Comparison of ENCODE assay signal across 24 cellular contexts in genomic region chr13:46079770-46080169, GRCh38. TPM values are rescaled to one million over a fixed set of nuclear protein-coding genes. Genes with fewer than 3 reads are reported as not detected.
DNase-seq lines count a peak whose midpoint lies in the region; ATAC-seq, FAIRE-seq and TF ChIP-seq lines count a peak whose summit lies in the region.
"Had no signal": no experiment of that assay in that cellular context is flagged by ENCODE, and none has a peak within 500 bp of the region (broad histone marks: within the 10 kb centered on the region; RNA-seq: fewer than 3 reads in every experiment).

No MANE protein-coding gene starts in this region.

- dilution Hi-C loops in IMR-90 (cut with HindIII; ENCODE audit: low sequenced_read_pairs, unreplicated experiment) = no loop called here

- BruUV-seq in HepG2 (replicated peaks; lab: Mats Ljungman, UMichigan) (TSS peak; percentile 1), IMR-90 (replicated peaks; lab: Mats Ljungman, UMichigan) (no TSS peak), GM12878 (replicated peaks; lab: Mats Ljungman, UMichigan) (no TSS peak)

- no peak overlapping the region for H2AK9ac ChIP-seq in IMR-90 (replicated peaks; ENCODE audit: low read depth, low read length, poor library complexity)

- no peak overlapping the region for H4K91ac ChIP-seq in IMR-90 (ENCODE audit: insufficient read depth, low read depth, low read length)

- H2AK5ac ChIP-seq in IMR-90 (ENCODE audit: low read depth, low read length) = no peak overlapping the region

- H2AFZ ChIP-seq in HepG2 (ENCODE audit: low read length) (no peak overlapping the region), IMR-90 (replicated peaks; ENCODE audit: low read length, poor library complexity) (no peak overlapping the region), GM12878 (ENCODE audit: control insufficient read depth, low read depth, low read length) (no peak overlapping the region)

- in situ Hi-C loops in HepG2 (cut with HindIII; ENCODE audit: extremely low pct_ligation_motif_present, low pct_unique_long_range_greater_than_20kb) = no loop called here
- in situ Hi-C loops in IMR-90 (cut with MboI; ENCODE audit: low sequenced_read_pairs) = no loop called here
- in situ Hi-C loops in GM12878 (cut with MboI) = no loop called here

- FAIRE-seq in HepG2 (lab: Jason Lieb, UNC) (no peak), GM12878 (lab: Jason Lieb, UNC) (no peak)

- no peak overlapping the region for H3K9ac ChIP-seq in HepG2 (ENCODE audit: insufficient read depth, low read depth, low read length)
- no peak overlapping the region for H3K9ac ChIP-seq in IMR-90 (ENCODE audit: low read depth, low read length)
- no peak overlapping the region for H3K9ac ChIP-seq in GM12878 (ENCODE audit: control insufficient read depth, insufficient read depth, low read length)

- H4K8ac ChIP-seq in IMR-90 (ENCODE audit: low read depth in 2 of 2, low read length in 2 of 2) = no peak overlapping the region

- H3K4me2 ChIP-seq in HepG2 (ENCODE audit: low read depth, low read length) (no peak overlapping the region), IMR-90 (ENCODE audit: low read depth, low read length) (no peak overlapping the region), GM12878 (ENCODE audit: control insufficient read depth, insufficient read depth) (no peak overlapping the region)

- H4K20me1 ChIP-seq in HepG2 (ENCODE audit: insufficient read depth, low read length) (no peaks in the 10 kb centered on the region), IMR-90 (ENCODE audit: insufficient read depth, low read length) (no peaks in the 10 kb centered on the region), GM12878 (ENCODE audit: control insufficient read depth, insufficient read depth) (no peaks in the 10 kb centered on the region)

- DNase-seq in HepG2 (ENCODE audit: low spot score) = no peak
- no peak for DNase-seq in right lobe of liver
- DNase-seq in IMR-90 = no peak
- no peak for DNase-seq in GM12878 (ENCODE audit: low read depth, low spot score)
- no peak for DNase-seq in left ventricle myocardium inferior
- DNase-seq in DMS53 treated with DMSO at 0.1 percent for 48 hours (lab: John Stamatoyannopoulos, UW; ENCODE audit: unreplicated experiment) = no peak
- DNase-seq: COR-L47; DMS 273 treated with DMSO at 0.1 percent for 48 hours; GDM1; GOT3; KG1; NCI-H1436; NCI-H1930; NCI-H2171; NCI-H446; NCI-H69; NK-92 treated with Interleukin-12 subunit alpha and Interleukin-12 subunit beta, amount 100 ng/mL, for 24 hours; Peyer's patch had no signal

- H3K79me1 ChIP-seq in IMR-90 (ENCODE audit: low read depth in 1 of 2, low read length in 2 of 2) = no peaks in the 10 kb centered on the region

- SMC1A ChIA-PET in GM12878 (lab: Charles Lee; ENCODE audit: uncharacterized antibody, unreplicated experiment) = no interaction called here

- H3K4ac ChIP-seq in IMR-90 (ENCODE audit: low read depth, low read length) = no peak overlapping the region

- no peak overlapping the region for H2BK15ac ChIP-seq in IMR-90 (ENCODE audit: low read depth, low read length)

- no peaks in the 10 kb centered on the region for H3K9me1 ChIP-seq in IMR-90 (ENCODE audit: insufficient read depth, low read length)

- H2BK5ac ChIP-seq in IMR-90 (ENCODE audit: low read depth, low read length, poor library complexity, severe bottlenecking) = no peak overlapping the region

- H3K27ac ChIP-seq in HepG2 (ENCODE audit: extremely low read length, insufficient read depth, low read length) (no peak overlapping the region), right lobe of liver (peak overlapping the region in 1 of 3 donors; percentile 12), IMR-90 (ENCODE audit: insufficient read depth, low read length) (no peak overlapping the region), GM12878 (ENCODE audit: control insufficient read depth, insufficient read depth) (no peak overlapping the region), left ventricle myocardium inferior (replicated peaks) (no peak overlapping the region)
- H3K27ac ChIP-seq: C4-2B, Peyer's patch, SJSA1 had no signal

- no peaks in the 10 kb centered on the region for H3K4me1 ChIP-seq in HepG2 (ENCODE audit: insufficient read depth, low read length)
- H3K4me1 ChIP-seq in right lobe of liver = peaks cover 0 to 29% (median 13%) of the 10 kb centered on the region in 4 donors
- H3K4me1 ChIP-seq in IMR-90 (ENCODE audit: control insufficient read depth, insufficient read depth, low read length) = no peaks in the 10 kb centered on the region
- H3K4me1 ChIP-seq in GM12878 (ENCODE audit: control insufficient read depth, insufficient read depth, low read length) = no peaks in the 10 kb centered on the region
- H3K4me1 ChIP-seq in left ventricle myocardium inferior = no peaks in the 10 kb centered on the region
- H3K4me1 ChIP-seq: Peyer's patch, SJSA1 had no signal

- CTCF ChIA-PET in HepG2 (lab: Yijun Ruan, JAX; ENCODE audit: low intra/inter-chr PET ratio, low total read pairs) (no interaction called here), IMR-90 (lab: Yijun Ruan, JAX) (no interaction called here), GM12878 (lab: Yijun Ruan, JAX) (no interaction called here)

- H3K18ac ChIP-seq in IMR-90 (ENCODE audit: low read depth, low read length) = no peak overlapping the region

- RAD21 ChIA-PET in GM12878 (lab: Charles Lee; ENCODE audit: unreplicated experiment) = interaction anchor here (0.7 kb wide), 1 partner anchor 41 kb away, joined by 5 read pairs; no protein-coding TSS in a partner anchor

- H3K23ac ChIP-seq in IMR-90 (ENCODE audit: low read depth, low read length) = no peak overlapping the region

- H3K4me3 ChIP-seq in HepG2 (replicated peaks in 1 of 3; ENCODE audit: insufficient read depth in 1 of 3, low read depth in 2 of 3, low read length in 3 of 3) (no peak overlapping the region), right lobe of liver (no peak overlapping the region), IMR-90 (ENCODE audit: insufficient read depth, low read depth, low read length) (no peak overlapping the region), GM12878 (no peak overlapping the region), left ventricle myocardium inferior (no peak overlapping the region)
- H3K4me3 ChIP-seq: Peyer's patch, SJSA1 had no signal

- TF ChIP-seq RAD21 in HepG2 (CRISPR knock-in tag; IDR thresholded peaks at IDR 0.05) (no peak), IMR-90 (IDR thresholded peaks at IDR 0.05; ENCODE audit: low read length) (no peak), GM12878 (IDR thresholded peaks at IDR 0.05; ENCODE audit: insufficient read depth, low read depth, low read length) (no peak)

- no peaks in the 10 kb centered on the region for H3K79me2 ChIP-seq in HepG2 (ENCODE audit: insufficient read depth, low read length)
- no peaks in the 10 kb centered on the region for H3K79me2 ChIP-seq in GM12878 (ENCODE audit: control insufficient read depth, insufficient read depth, low read length)

- no peak overlapping the region for H2BK20ac ChIP-seq in IMR-90 (ENCODE audit: low read depth, low read length)

- intact Hi-C loops in HepG2 (cut with micrococcal nuclease; ENCODE audit: unreplicated experiment) = no loop called here
- intact Hi-C loops in right lobe of liver (cut with DNase I) = no loop called here
- intact Hi-C loops in IMR-90 (cut with micrococcal nuclease) = no loop called here
- intact Hi-C loops in GM12878 (cut with micrococcal nuclease; ENCODE audit: unreplicated experiment) = no loop called here
- intact Hi-C loops in left ventricle myocardium inferior (cut with micrococcal nuclease) = no loop called here

- WGBS in HepG2 (ENCODE audit: low lambda C conversion rate) = 98% methylated on average over 2 of the region's 2 CpGs
- 46% methylated on average over 2 of the region's 2 CpGs for WGBS in right lobe of liver (ENCODE audit: insufficient coverage, low coverage, low lambda C conversion rate, missing lambda C conversion rate)
- no CpG with 5 or more reads among the region's 2 CpGs for WGBS in IMR-90 (ENCODE audit: extremely low coverage in 2 of 2, insufficient read length in 1 of 2), 2 experiments
- WGBS in GM12878 (ENCODE audit: insufficient coverage, insufficient replicate concordance, low lambda C conversion rate, missing lambda C conversion rate) = 25% methylated on average over 2 of the region's 2 CpGs

- H3K9me3 ChIP-seq in HepG2 (ENCODE audit: low read length) (no peaks in the 10 kb centered on the region), right lobe of liver (no peaks in the 10 kb centered on the region), IMR-90 (ENCODE audit: control insufficient read depth, insufficient read depth, low read length) (no peaks in the 10 kb centered on the region), GM12878 (replicated peaks; ENCODE audit: control insufficient read depth, insufficient read depth, low read length) (no peaks in the 10 kb centered on the region), left ventricle myocardium inferior (replicated peaks) (no peaks in the 10 kb centered on the region)
- H3K9me3 ChIP-seq: Peyer's patch, SJSA1 had no signal

- H3K14ac ChIP-seq in IMR-90 (replicated peaks; ENCODE audit: low read depth, low read length) = no peak overlapping the region

- H3K56ac ChIP-seq in IMR-90 (ENCODE audit: extremely low read depth, insufficient read depth, low read length) = no peak overlapping the region

- POLR2A ChIA-PET in HepG2 (lab: Yijun Ruan, JAX) = no interaction called here
- POLR2A ChIA-PET in IMR-90 (lab: Charles Lee; ENCODE audit: unreplicated experiment) = interaction anchor here (0.8 kb wide), 1 partner anchor 23 kb away, joined by 14 read pairs; no protein-coding TSS in a partner anchor
- POLR2A ChIA-PET in GM12878 (lab: Charles Lee) = interaction anchor here (0.7 kb wide), 1 partner anchor 584 kb away, joined by 3 read pairs; no protein-coding TSS in a partner anchor

- H4K5ac ChIP-seq in IMR-90 (ENCODE audit: low read depth, low read length) = no peak overlapping the region

- no peaks in the 10 kb centered on the region for H3K27me3 ChIP-seq in HepG2 (ENCODE audit: control insufficient read depth in 1 of 2, insufficient read depth in 2 of 2, low read length in 2 of 2)
- no peaks in the 10 kb centered on the region for H3K27me3 ChIP-seq in right lobe of liver
- H3K27me3 ChIP-seq in IMR-90 (ENCODE audit: control insufficient read depth, insufficient read depth, low read length) = no peaks in the 10 kb centered on the region
- no peaks in the 10 kb centered on the region for H3K27me3 ChIP-seq in GM12878 (replicated peaks in 1 of 2; ENCODE audit: control insufficient read depth in 2 of 2, insufficient read depth in 2 of 2, low read length in 1 of 2)
- no peaks in the 10 kb centered on the region for H3K27me3 ChIP-seq in left ventricle myocardium inferior (ENCODE audit: low read depth)
- H3K27me3 ChIP-seq: Peyer's patch, SJSA1 had no signal

- TF ChIP-seq EP300 in HepG2 (IDR thresholded peaks at IDR 0.05; ENCODE audit: low read depth in 2 of 2, low read length in 2 of 2) (no peak), HepG2 (CRISPR knock-in tag; IDR thresholded peaks at IDR 0.05; ENCODE audit: borderline replicate concordance) (no peak), GM12878 (IDR thresholded peaks at IDR 0.05; ENCODE audit: borderline replicate concordance in 1 of 2, control insufficient read depth in 1 of 2, low read depth in 2 of 2, low read length in 2 of 2) (no peak)

- H3K36me3 ChIP-seq in HepG2 (replicated peaks in 1 of 2; ENCODE audit: control insufficient read depth in 1 of 2, insufficient read depth in 2 of 2, low read length in 2 of 2) = peaks cover 5 to 62% of the 10 kb centered on the region in 2 experiments
- H3K36me3 ChIP-seq in right lobe of liver = peaks cover 0 to 62% (median 32%) of the 10 kb centered on the region in 4 donors
- no peaks in the 10 kb centered on the region for H3K36me3 ChIP-seq in IMR-90 (ENCODE audit: control insufficient read depth, insufficient read depth, low read length)
- no peaks in the 10 kb centered on the region for H3K36me3 ChIP-seq in GM12878 (ENCODE audit: control insufficient read depth in 2 of 2, insufficient read depth in 2 of 2, low read length in 1 of 2)
- no peaks in the 10 kb centered on the region for H3K36me3 ChIP-seq in left ventricle myocardium inferior
- H3K36me3 ChIP-seq: Peyer's patch, SJSA1 had no signal

- no peak for TF ChIP-seq CTCF in HepG2 (CRISPR knock-in tag; IDR thresholded peaks at IDR 0.05)
- no peak for TF ChIP-seq CTCF in right lobe of liver (IDR thresholded peaks at IDR 0.05)
- TF ChIP-seq CTCF in IMR-90 (conservative IDR thresholded peaks at IDR 0.05; ENCODE audit: low read depth, low read length) = no peak
- TF ChIP-seq CTCF in GM12878 (IDR thresholded peaks at IDR 0.05 in 2 of 3, conservative IDR thresholded peaks at IDR 0.05 in 1 of 3; ENCODE audit: control insufficient read depth in 2 of 3, extremely low read depth in 1 of 3, insufficient read depth in 1 of 3, low read depth in 3 of 3, low read length in 3 of 3) = no peak
- no peak for TF ChIP-seq CTCF in left ventricle myocardium inferior (IDR thresholded peaks at IDR 0.05; ENCODE audit: borderline replicate concordance)

- H2BK120ac ChIP-seq in IMR-90 (ENCODE audit: low read depth, low read length) = no peak overlapping the region

- ATAC-seq in HepG2 = no peak
- ATAC-seq in right lobe of liver = no peak
- ATAC-seq in IMR-90 (ENCODE audit: low read depth) = no peak
- ATAC-seq in GM12878 = peak; percentile 22; the same call in 1 of the 3 replicates
- ATAC-seq in GM18511 (IDR thresholded peaks at IDR 0.05; ENCODE audit: unreplicated experiment) = no peak
- ATAC-seq: HCT116 had no signal

- TF ChIP-seq POLR2A in HepG2 (IDR thresholded peaks at IDR 0.05; ENCODE audit: insufficient read depth in 1 of 2, low read depth in 2 of 2, low read length in 2 of 2) (no peak), right lobe of liver (IDR thresholded peaks at IDR 0.05) (no peak), IMR-90 (IDR thresholded peaks at IDR 0.05; ENCODE audit: low read depth, low read length) (no peak), GM12878 (IDR thresholded peaks at IDR 0.05; ENCODE audit: low read depth, low read length) (no peak)

RNA-seq across cellular contexts. Expression of gene CPB2, which starts 25.1 kb away (rescaled TPM):
- total RNA-seq in HepG2 (2016; rRNA removed; fragmentation: Illumina TruSeq; extraction: Trizol) (94.9 and 140 TPM in 2 replicates), right lobe of liver (100 to 1,000 TPM; 342 to 693 (median 554) TPM), IMR-90 (2012; rRNA removed) (not detected in 2 replicates), GM12878 (2014; rRNA removed) (not detected in 2 replicates), GM12878 (2014; rRNA removed; fragmentation: Illumina TruSeq; extraction: Trizol) (not detected in 2 replicates), GM12878 (2021) (0.13 and 0.16 TPM in 2 replicates), left ventricle myocardium inferior (not detected)
- 21.4 and 24.4 TPM in 2 replicates for total RNA-seq in HepG2 (2016; cell fraction: cytosol; rRNA removed; fragmentation: Illumina TruSeq; extraction: Trizol; ENCODE audit: low read depth)
- 83.3 and 138 TPM in 2 replicates for total RNA-seq in HepG2 (2016; cell fraction: insoluble cytoplasmic fraction; rRNA removed; fragmentation: Illumina TruSeq; extraction: Trizol)
- 39.7 and 47.6 TPM in 2 replicates for total RNA-seq in HepG2 (2016; cell fraction: membrane; rRNA removed; fragmentation: Illumina TruSeq; extraction: Trizol)
- total RNA-seq in HepG2 (2016; cell fraction: nucleus; rRNA removed; fragmentation: Illumina TruSeq; extraction: Trizol) = 117 and 140 TPM in 2 replicates
- polyA plus RNA-seq in HepG2 (2011; rRNA removed) (81.9 and 125 TPM in 2 replicates), IMR-90 (2012; rRNA removed) (not detected in 2 replicates), GM12878 (2011; rRNA removed) (not detected in 2 replicates), GM12878 (2014; fragmentation: Illumina TruSeq; extraction: Trizol) (0.07 TPM in 1 of 2 replicates, not detected in the other), GM12878 (2014; fragmentation: Nextera tagmentation; extraction: Ambion mirVana) (under 1 TPM; 0.05 to 0.22 TPM), GM12878 (2014; rRNA removed) (0.05 and 0.14 TPM in 2 replicates), GM12878 (2016; fragmentation: Nextera tagmentation; extraction: Ambion mirVana) (under 1 TPM; 0.56 to 0.87 TPM)
- 60.5 and 82.0 TPM in 2 replicates for polyA plus RNA-seq in HepG2 (2011; cell fraction: cytosol; rRNA removed)
- 35.1 and 37.2 TPM in 2 replicates for polyA plus RNA-seq in HepG2 (2011; cell fraction: nucleus; rRNA removed)
- polyA plus RNA-seq in HepG2 (2012) = 75.4 and 132 TPM in 2 replicates
- 17.6 and 19.3 TPM in 2 replicates for polyA plus RNA-seq in HepG2 (2016; cell fraction: cytosol; fragmentation: Illumina TruSeq; extraction: Trizol; ENCODE audit: low read depth)
- 78.1 and 84.4 TPM in 2 replicates for polyA plus RNA-seq in HepG2 (2016; cell fraction: insoluble cytoplasmic fraction; fragmentation: Illumina TruSeq; extraction: Trizol; ENCODE audit: low read depth)
- polyA plus RNA-seq in HepG2 (2016; cell fraction: membrane; fragmentation: Illumina TruSeq; extraction: Trizol; ENCODE audit: low read depth) = 31.9 and 36.1 TPM in 2 replicates
- polyA plus RNA-seq in HepG2 (2016; cell fraction: nucleus; fragmentation: Illumina TruSeq; extraction: Trizol; ENCODE audit: insufficient read depth, low read depth) = 154 and 161 TPM in 2 replicates
- polyA minus RNA-seq in HepG2 (2011; rRNA and poly(A)+ RNA removed; ENCODE audit: low replicate concordance) = 53.0 TPM in 1 of 2 replicates, not detected in the other
- polyA minus RNA-seq in HepG2 (2011; cell fraction: cytosol; rRNA and poly(A)+ RNA removed) = 58.8 and 59.0 TPM in 2 replicates
- polyA minus RNA-seq in HepG2 (2011; cell fraction: nucleus; rRNA and poly(A)+ RNA removed) = 70.9 and 76.8 TPM in 2 replicates
- polyA plus RNA-seq in IMR-90 (2012; cell fraction: cytosol; rRNA removed) = not detected in 2 replicates
- polyA plus RNA-seq in IMR-90 (2012; cell fraction: nucleus; rRNA removed; ENCODE audit: low replicate concordance) = not detected in 2 replicates
- total RNA-seq in GM12878 (2013; cell fraction: nucleolus; rRNA removed) = not detected in 2 replicates
- not detected for polyA plus RNA-seq in GM12878 (2011; ENCODE audit: low read depth)
- not detected in 2 replicates for polyA plus RNA-seq in GM12878 (2011; cell fraction: cytosol; rRNA removed)
- polyA plus RNA-seq in GM12878 (2011; cell fraction: nucleus; rRNA removed) = not detected in 2 replicates
- not detected in 2 replicates for polyA plus RNA-seq in GM12878 (2012)
- not detected in 2 replicates for polyA minus RNA-seq in GM12878 (2011; rRNA and poly(A)+ RNA removed)
- polyA minus RNA-seq in GM12878 (2011; cell fraction: cytosol; rRNA and poly(A)+ RNA removed) = not detected in 2 replicates
- polyA minus RNA-seq in GM12878 (2011; cell fraction: nucleus; rRNA and poly(A)+ RNA removed) = not detected in 2 replicates
- total RNA-seq: Daoy, M059J, Peyer's patch, SJSA1 had no signal

RNA-seq across cellular contexts. Expression of gene ZC3H13, which starts 27.2 kb away (rescaled TPM):
- total RNA-seq in HepG2 (2016; rRNA removed; fragmentation: Illumina TruSeq; extraction: Trizol) (23.5 and 30.4 TPM in 2 replicates), right lobe of liver (10 to 100 TPM; 20.3 to 52.8 (median 50.3) TPM), IMR-90 (2012; rRNA removed) (10.8 and 16.1 TPM in 2 replicates), GM12878 (2014; rRNA removed) (16.1 and 18.6 TPM in 2 replicates), GM12878 (2014; rRNA removed; fragmentation: Illumina TruSeq; extraction: Trizol) (27.5 and 29.7 TPM in 2 replicates), GM12878 (2021) (37.7 and 42.8 TPM in 2 replicates), left ventricle myocardium inferior (37.8 TPM)
- 40.4 and 43.0 TPM in 2 replicates for total RNA-seq in HepG2 (2016; cell fraction: cytosol; rRNA removed; fragmentation: Illumina TruSeq; extraction: Trizol; ENCODE audit: low read depth)
- total RNA-seq in HepG2 (2016; cell fraction: insoluble cytoplasmic fraction; rRNA removed; fragmentation: Illumina TruSeq; extraction: Trizol) = 23.3 and 26.1 TPM in 2 replicates
- 27.6 and 36.6 TPM in 2 replicates for total RNA-seq in HepG2 (2016; cell fraction: membrane; rRNA removed; fragmentation: Illumina TruSeq; extraction: Trizol)
- 41.5 and 45.5 TPM in 2 replicates for total RNA-seq in HepG2 (2016; cell fraction: nucleus; rRNA removed; fragmentation: Illumina TruSeq; extraction: Trizol)
- polyA plus RNA-seq in HepG2 (2011; rRNA removed) (2.7 and 3.1 TPM in 2 replicates), IMR-90 (2012; rRNA removed) (6.3 and 7.7 TPM in 2 replicates), GM12878 (2011; rRNA removed) (10.0 and 12.3 TPM in 2 replicates), GM12878 (2014; fragmentation: Illumina TruSeq; extraction: Trizol) (50.0 and 62.5 TPM in 2 replicates), GM12878 (2014; fragmentation: Nextera tagmentation; extraction: Ambion mirVana) (10 to 100 TPM; 18.7 to 23.4 TPM), GM12878 (2014; rRNA removed) (16.9 and 19.5 TPM in 2 replicates), GM12878 (2016; fragmentation: Nextera tagmentation; extraction: Ambion mirVana) (10 to 100 TPM; 52.5 to 55.9 TPM)
- 1.2 and 2.2 TPM in 2 replicates for polyA plus RNA-seq in HepG2 (2011; cell fraction: cytosol; rRNA removed)
- polyA plus RNA-seq in HepG2 (2011; cell fraction: nucleus; rRNA removed) = 7.9 and 8.7 TPM in 2 replicates
- 13.9 and 16.3 TPM in 2 replicates for polyA plus RNA-seq in HepG2 (2012)
- 0.78 and 0.80 TPM in 2 replicates for polyA plus RNA-seq in HepG2 (2016; cell fraction: cytosol; fragmentation: Illumina TruSeq; extraction: Trizol; ENCODE audit: low read depth)
- polyA plus RNA-seq in HepG2 (2016; cell fraction: insoluble cytoplasmic fraction; fragmentation: Illumina TruSeq; extraction: Trizol; ENCODE audit: low read depth) = 23.6 and 23.9 TPM in 2 replicates
- 2.9 and 3.0 TPM in 2 replicates for polyA plus RNA-seq in HepG2 (2016; cell fraction: membrane; fragmentation: Illumina TruSeq; extraction: Trizol; ENCODE audit: low read depth)
- 55.1 and 56.8 TPM in 2 replicates for polyA plus RNA-seq in HepG2 (2016; cell fraction: nucleus; fragmentation: Illumina TruSeq; extraction: Trizol; ENCODE audit: insufficient read depth, low read depth)
- 6.3 and 6.5 TPM in 2 replicates for polyA minus RNA-seq in HepG2 (2011; rRNA and poly(A)+ RNA removed; ENCODE audit: low replicate concordance)
- 5.9 and 8.8 TPM in 2 replicates for polyA minus RNA-seq in HepG2 (2011; cell fraction: cytosol; rRNA and poly(A)+ RNA removed)
- polyA minus RNA-seq in HepG2 (2011; cell fraction: nucleus; rRNA and poly(A)+ RNA removed) = 26.0 and 28.6 TPM in 2 replicates
- 0.99 and 1.5 TPM in 2 replicates for polyA plus RNA-seq in IMR-90 (2012; cell fraction: cytosol; rRNA removed)
- polyA plus RNA-seq in IMR-90 (2012; cell fraction: nucleus; rRNA removed; ENCODE audit: low replicate concordance) = 1.6 and 8.0 TPM in 2 replicates
- total RNA-seq in GM12878 (2013; cell fraction: nucleolus; rRNA removed) = 43.3 and 47.0 TPM in 2 replicates
- polyA plus RNA-seq in GM12878 (2011; ENCODE audit: low read depth) = 11.3 TPM
- 4.8 and 5.6 TPM in 2 replicates for polyA plus RNA-seq in GM12878 (2011; cell fraction: cytosol; rRNA removed)
- polyA plus RNA-seq in GM12878 (2011; cell fraction: nucleus; rRNA removed) = 7.9 and 15.9 TPM in 2 replicates
- 22.4 and 23.1 TPM in 2 replicates for polyA plus RNA-seq in GM12878 (2012)
- polyA minus RNA-seq in GM12878 (2011; rRNA and poly(A)+ RNA removed) = 8.0 and 16.0 TPM in 2 replicates
- 4.1 and 6.3 TPM in 2 replicates for polyA minus RNA-seq in GM12878 (2011; cell fraction: cytosol; rRNA and poly(A)+ RNA removed)
- polyA minus RNA-seq in GM12878 (2011; cell fraction: nucleus; rRNA and poly(A)+ RNA removed) = 9.8 and 15.8 TPM in 2 replicates

Comparison
In these comparisons a context has a peak if more than half of its experiments do, and no peak if none do; other contexts are left out.
1. RNA of gene CPB2, which starts 25.1 kb away (total RNA-seq): 342 to 693 TPM in right lobe of liver and 21.4 to 140 TPM in HepG2; 0.13 to 0.16 TPM in GM12878, not detected in IMR-90 and not detected in left ventricle myocardium inferior (single experiment); every median in the first group is over 10 times any median in the second.